In genomic region chr10:5944389-5945202, GRCh38 we compare ENCODE assay signal across 1 cellular context.
TF ChIP-seq lines count a peak whose summit lies in the region.

No MANE protein-coding gene starts in this region.

TF ChIP-seq in GM23338, 12 proteins besides CTCF, POLR2A, EP300 and RAD21 (continued from another document):
- TF ChIP-seq, protein P1, sequence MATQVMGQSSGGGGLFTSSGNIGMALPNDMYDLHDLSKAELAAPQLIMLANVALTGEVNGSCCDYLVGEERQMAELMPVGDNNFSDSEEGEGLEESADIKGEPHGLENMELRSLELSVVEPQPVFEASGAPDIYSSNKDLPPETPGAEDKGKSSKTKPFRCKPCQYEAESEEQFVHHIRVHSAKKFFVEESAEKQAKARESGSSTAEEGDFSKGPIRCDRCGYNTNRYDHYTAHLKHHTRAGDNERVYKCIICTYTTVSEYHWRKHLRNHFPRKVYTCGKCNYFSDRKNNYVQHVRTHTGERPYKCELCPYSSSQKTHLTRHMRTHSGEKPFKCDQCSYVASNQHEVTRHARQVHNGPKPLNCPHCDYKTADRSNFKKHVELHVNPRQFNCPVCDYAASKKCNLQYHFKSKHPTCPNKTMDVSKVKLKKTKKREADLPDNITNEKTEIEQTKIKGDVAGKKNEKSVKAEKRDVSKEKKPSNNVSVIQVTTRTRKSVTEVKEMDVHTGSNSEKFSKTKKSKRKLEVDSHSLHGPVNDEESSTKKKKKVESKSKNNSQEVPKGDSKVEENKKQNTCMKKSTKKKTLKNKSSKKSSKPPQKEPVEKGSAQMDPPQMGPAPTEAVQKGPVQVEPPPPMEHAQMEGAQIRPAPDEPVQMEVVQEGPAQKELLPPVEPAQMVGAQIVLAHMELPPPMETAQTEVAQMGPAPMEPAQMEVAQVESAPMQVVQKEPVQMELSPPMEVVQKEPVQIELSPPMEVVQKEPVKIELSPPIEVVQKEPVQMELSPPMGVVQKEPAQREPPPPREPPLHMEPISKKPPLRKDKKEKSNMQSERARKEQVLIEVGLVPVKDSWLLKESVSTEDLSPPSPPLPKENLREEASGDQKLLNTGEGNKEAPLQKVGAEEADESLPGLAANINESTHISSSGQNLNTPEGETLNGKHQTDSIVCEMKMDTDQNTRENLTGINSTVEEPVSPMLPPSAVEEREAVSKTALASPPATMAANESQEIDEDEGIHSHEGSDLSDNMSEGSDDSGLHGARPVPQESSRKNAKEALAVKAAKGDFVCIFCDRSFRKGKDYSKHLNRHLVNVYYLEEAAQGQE (IDR thresholded peaks at IDR 0.05; ENCODE audit: unreplicated experiment): no peak
- TF ChIP-seq ZNF114 (CRISPR knock-in tag; IDR thresholded peaks at IDR 0.05): no peak
- no peak for TF ChIP-seq STAT1 (IDR thresholded peaks at IDR 0.05; ENCODE audit: unreplicated experiment)
- TF ChIP-seq EZH2phosphoT487 (IDR thresholded peaks at IDR 0.05; ENCODE audit: unreplicated experiment): no peak
- no peak for TF ChIP-seq NANOG (IDR thresholded peaks at IDR 0.05; ENCODE audit: borderline replicate concordance)
- TF ChIP-seq CREB1 (CRISPR knock-in tag; IDR thresholded peaks at IDR 0.05; ENCODE audit: low read depth): no peak
- no peak for TF ChIP-seq EZH2 (IDR thresholded peaks at IDR 0.05; ENCODE audit: low read depth, unreplicated experiment)
- TF ChIP-seq ETS1 (IDR thresholded peaks at IDR 0.05): no peak
- TF ChIP-seq ZNF331 (CRISPR knock-in tag; IDR thresholded peaks at IDR 0.05; ENCODE audit: low read depth): no peak
- no peak for TF ChIP-seq ZNF462 (CRISPR knock-in tag; IDR thresholded peaks at IDR 0.05)
- no peak for TF ChIP-seq POLR2AphosphoS5 (IDR thresholded peaks at IDR 0.05; ENCODE audit: low read depth)
TF ChIP-seq in GM23338: peak in this region for 0.
